25 cellular contexts compared by ENCODE assay signal in genomic region chr5:3341446-3342240, GRCh38.
"Had no signal": no experiment of that assay in that cellular context is flagged by ENCODE, and none has a peak within 500 bp of the region (broad histone marks: within the 10 kb centered on the region; RNA-seq: fewer than 3 reads in every experiment).

No MANE protein-coding gene starts in this region.

- ATAC-seq: gastrocnemius medialis; left cardiac atrium; lower lobe of right lung; psoas muscle; right lobe of liver; stimulated activated naive B cell treated with anti-CD40 and anti-IgM and Interleukin-4, amounts not matched to agents 10 μg/mL and 1 μg/mL and 100 μg/mL, for 72 hours; upper lobe of right lung had no signal

- FAIRE-seq: endothelial cell of umbilical vein, kidney had no signal

- DNase-seq: cerebellar nuclear complex; colonic mucosa; dermis blood vessel endothelial cell; endodermal cell; erythroblast; gastrocnemius medialis; glutamatergic neuron; immature natural killer cell; kidney; left cardiac atrium; left ventricle myocardium inferior; lower lobe of right lung; midbrain; retina; stimulated activated CD4-positive, alpha-beta T cell treated with anti-CD3 and anti-CD28 coated beads, Interleukin-2, amount 100 ng/mL, for 24 hours; stimulated activated CD4-positive, alpha-beta T cell treated with anti-CD3 and anti-CD28 coated beads, Interleukin-4, amount 100 ng/mL, for 4 hours; stimulated activated naive B cell treated with anti-CD40 and anti-IgM and Interleukin-4, amounts not matched to agents 10 μg/mL and 1 μg/mL and 100 μg/mL, for 72 hours; stimulated activated naive CD8-positive, alpha-beta T cell treated with anti-CD3 and anti-CD28 coated beads, Interleukin-15, amount 100 ng/mL, for 72 hours; testis; upper lobe of right lung had no signal

- H3K4me3 ChIP-seq: colonic mucosa, gastrocnemius medialis, left ventricle myocardium inferior, lower lobe of right lung, psoas muscle, right lobe of liver, testis, tibial nerve, upper lobe of right lung had no signal

- H3K27ac ChIP-seq: colonic mucosa, gastrocnemius medialis, left ventricle myocardium inferior, lower lobe of right lung, neutrophil, psoas muscle, right lobe of liver, testis, tibial nerve, upper lobe of right lung had no signal

- H3K36me3 ChIP-seq: colonic mucosa, gastrocnemius medialis, left ventricle myocardium inferior, lower lobe of right lung, neutrophil, right lobe of liver, tibial nerve, upper lobe of right lung had no signal

- H3K27me3 ChIP-seq: colonic mucosa, gastrocnemius medialis, neutrophil, right lobe of liver, testis, tibial nerve, upper lobe of right lung had no signal

- H3K4me1 ChIP-seq: colonic mucosa, gastrocnemius medialis, left ventricle myocardium inferior, lower lobe of right lung, psoas muscle, right lobe of liver, testis, tibial nerve, upper lobe of right lung had no signal

- H3K9me3 ChIP-seq: colonic mucosa, gastrocnemius medialis, left ventricle myocardium inferior, lower lobe of right lung, neutrophil, psoas muscle, right lobe of liver, testis, tibial nerve, upper lobe of right lung had no signal
